ENCODE assay signal across 8 cellular contexts in genomic region chr5:36744041-36744677, GRCh38.
DNase-seq lines count a peak whose midpoint lies in the region; ATAC-seq, FAIRE-seq and TF ChIP-seq lines count a peak whose summit lies in the region.

No MANE protein-coding gene starts in this region.

- no peak for TF ChIP-seq CTCF in fibroblast of pulmonary artery (IDR thresholded peaks at IDR 0.05; ENCODE audit: low read length, missing control alignments)
- no peak for TF ChIP-seq CTCF in gastrocnemius medialis (IDR thresholded peaks at IDR 0.05 in 4 of 5, conservative IDR thresholded peaks at IDR 0.05 in 1 of 5)

- no peaks in the 10 kb centered on the region for H3K9me3 ChIP-seq in SJCRH30 (replicated peaks)
- H3K9me3 ChIP-seq in gastrocnemius medialis: no peaks in the 10 kb centered on the region

- peak overlapping the region; percentile 60 for H3K4me3 ChIP-seq in SJCRH30
- peak overlapping the region; percentile 62 for H3K4me3 ChIP-seq in fibroblast of pulmonary artery (replicated peaks; ENCODE audit: low read depth, low read length)
- H3K4me3 ChIP-seq in gastrocnemius medialis: peak overlapping the region; percentile 57 to 68 (median 66)

- H3K27ac ChIP-seq in SJCRH30 (no peak overlapping the region), gastrocnemius medialis (peak overlapping the region; percentile 55 to 74 (median 66))

- H3K36me3 ChIP-seq in SJCRH30 (no peaks in the 10 kb centered on the region), gastrocnemius medialis (no peaks in the 10 kb centered on the region)

- no peak for TF ChIP-seq POLR2A in gastrocnemius medialis (IDR thresholded peaks at IDR 0.05)

- H3K4me1 ChIP-seq in SJCRH30 (peaks cover 27% of the 10 kb centered on the region), gastrocnemius medialis (peaks cover 8 to 16% of the 10 kb centered on the region in 2 donors)

- intact Hi-C loops in gastrocnemius medialis (cut with DNase I; ENCODE audit: low total_unique reads): loop anchor here (2.0 to 10.0 kb wide), 3 partner anchors 127 to 261 kb away; no protein-coding TSS in a partner anchor

- FAIRE-seq in GM19239 (lab: Jason Lieb, UNC): no peak

- in situ Hi-C loops in gastrocnemius medialis (cut with MboI; ENCODE audit: low sequenced_read_pairs in 4 of 4): loop anchor here (5.0 to 25.0 kb wide), 5 partner anchors 118 to 268 kb away; no protein-coding TSS in a partner anchor

- ATAC-seq in HG02623 (IDR thresholded peaks at IDR 0.05; ENCODE audit: unreplicated experiment): peak; percentile 4
- peak in 1 of 2 donors; percentile 46 for ATAC-seq in gastrocnemius medialis

- no peaks in the 10 kb centered on the region for H3K27me3 ChIP-seq in SJCRH30
- H3K27me3 ChIP-seq in gastrocnemius medialis: no peaks in the 10 kb centered on the region

- DNase-seq in GM04503 (ENCODE audit: low read depth) (peak; percentile 22), SJCRH30 (peak in 1 of 2 experiments; percentile 39), fibroblast of pulmonary artery (ENCODE audit: low read depth) (no peak), gastrocnemius medialis (no peak), dedifferentiated amniotic fluid mesenchymal stem cell (ENCODE audit: extremely low spot score) (no peak), mucosa of gallbladder (ENCODE audit: low spot score) (no peak), GM19239 (ENCODE audit: insufficient read length, low spot score) (no peak)
